12 cellular contexts compared by ENCODE assay signal in the genomic region with DNA sequence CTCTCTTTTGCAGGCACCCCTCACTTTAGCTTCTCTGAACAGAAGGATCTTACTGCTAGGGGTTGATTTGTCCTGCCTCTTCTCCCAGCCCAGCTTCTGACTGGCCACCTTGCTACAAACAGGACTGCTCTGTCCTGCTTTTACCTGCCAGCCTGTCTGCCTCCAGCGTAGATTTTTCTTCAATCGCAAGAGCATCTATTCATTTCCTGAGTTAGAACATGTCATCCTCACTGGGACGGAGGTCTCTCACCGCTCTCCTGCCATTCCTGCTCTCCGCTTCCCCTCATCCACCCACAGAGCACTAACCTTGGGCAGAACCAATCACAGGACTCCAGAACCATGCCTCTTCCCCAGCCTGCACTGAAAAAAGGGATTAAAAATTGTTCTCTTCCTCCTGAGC. TPM values are rescaled to one million over a fixed set of nuclear protein-coding genes. Genes with fewer than 3 reads are reported as not detected.
DNase-seq lines count a peak whose midpoint lies in the region; ATAC-seq, FAIRE-seq and TF ChIP-seq lines count a peak whose summit lies in the region.
"Had no signal": no experiment of that assay in that cellular context is flagged by ENCODE, and none has a peak within 500 bp of the region (broad histone marks: within the 10 kb centered on the region; RNA-seq: fewer than 3 reads in every experiment).

No MANE protein-coding gene starts in this region.

- peaks cover 15% of the 10 kb centered on the region; the same call in 1 of the 2 replicates for H3K27me3 ChIP-seq in HUES48 (ENCODE audit: control insufficient read depth, insufficient read depth, low read length)
- H3K27me3 ChIP-seq in body of pancreas = no peaks in the 10 kb centered on the region
- no peaks in the 10 kb centered on the region for H3K27me3 ChIP-seq in lower lobe of right lung (ENCODE audit: low read depth)
- H3K27me3 ChIP-seq in small intestine (ENCODE audit: control insufficient read depth in 2 of 2, insufficient read depth in 2 of 2, low read length in 2 of 2) = no peaks in the 10 kb centered on the region

- no peak overlapping the region for H3K4me3 ChIP-seq in HUES48 (ENCODE audit: low read depth, low read length)
- no peak overlapping the region for H3K4me3 ChIP-seq in body of pancreas
- peak overlapping the region; percentile 32 for H3K4me3 ChIP-seq in lower lobe of right lung
- H3K4me3 ChIP-seq in small intestine (ENCODE audit: low read depth in 1 of 2, low read length in 2 of 2) = peak overlapping the region in 1 of 2 donors; percentile 34

- H3K9ac ChIP-seq in HUES48 (ENCODE audit: low read depth, low read length) = peak overlapping the region; percentile 11; the same call in 1 of the 2 replicates

- intact Hi-C loops in body of pancreas (cut with DNase I) = no loop called here
- intact Hi-C loops in lower lobe of right lung (cut with DNase I) = loop anchor here (10.0 kb wide), 2 partner anchors 268 to 468 kb away; no protein-coding TSS in a partner anchor

- no peak for TF ChIP-seq POLR2A in body of pancreas (IDR thresholded peaks at IDR 0.05)

- whole genome bisulfite sequencing in body of pancreas, 2 donors = 48 to 57% methylated on average over 5 of the region's 5 CpGs
- 22 to 65% (median 27%) methylated on average over 5 of the region's 5 CpGs for WGBS in small intestine, 3 donors

- H3K9me3 ChIP-seq in HUES48 (ENCODE audit: control insufficient read depth, insufficient read depth, low read length) (no peaks in the 10 kb centered on the region), body of pancreas (no peaks in the 10 kb centered on the region), lower lobe of right lung (no peaks in the 10 kb centered on the region), small intestine (ENCODE audit: control insufficient read depth, low read depth) (no peaks in the 10 kb centered on the region)

- DNase-seq in body of pancreas (no peak), lower lobe of right lung (no peak), small intestine (no peak), UCSD-AML1 (lab: John Stamatoyannopoulos, UW; ENCODE audit: unreplicated experiment) (no peak), RPMI8226 (no peak)
- DNase-seq: activated CD4-positive, alpha-beta T cell treated with anti-CD3 and anti-CD28 coated beads for 1 hour; activated naive CD4-positive, alpha-beta T cell treated with anti-CD3 and anti-CD28 coated beads for 36 hours; effector memory CD4-positive, alpha-beta T cell; stimulated activated CD4-positive, alpha-beta T cell treated with anti-CD3 and anti-CD28 coated beads, Interleukin-2, amount 100 ng/mL, for 48 hours had no signal

- ATAC-seq in body of pancreas = no peak
- no peak for ATAC-seq in lower lobe of right lung
- ATAC-seq in HG02588 (IDR thresholded peaks at IDR 0.05; ENCODE audit: unreplicated experiment) = no peak
- ATAC-seq: Right ventricle myocardium inferior had no signal

- H3K36me3 ChIP-seq in HUES48 (ENCODE audit: control insufficient read depth, insufficient read depth, low read length) (no peaks in the 10 kb centered on the region), body of pancreas (replicated peaks in 1 of 2; ENCODE audit: insufficient read depth in 1 of 2, low read depth in 2 of 2) (no peaks in the 10 kb centered on the region), lower lobe of right lung (no peaks in the 10 kb centered on the region), small intestine (ENCODE audit: control insufficient read depth in 2 of 2, insufficient read depth in 2 of 2, low read length in 2 of 2) (no peaks in the 10 kb centered on the region)

- FAIRE-seq in small intestine (lab: Jason Lieb, UNC) = no peak

- H3K4me1 ChIP-seq in HUES48 (ENCODE audit: control insufficient read depth, insufficient read depth, low read length) (peaks cover 26% of the 10 kb centered on the region), body of pancreas (peaks cover 63% of the 10 kb centered on the region), lower lobe of right lung (peaks cover 32% of the 10 kb centered on the region), small intestine (ENCODE audit: control insufficient read depth in 2 of 2, insufficient read depth in 1 of 2, low read depth in 1 of 2, low read length in 1 of 2) (peaks cover 3 to 5% of the 10 kb centered on the region in 2 donors)

- H3K27ac ChIP-seq in HUES48 (ENCODE audit: low read depth, low read length) (no peak overlapping the region), body of pancreas (peak overlapping the region; percentile 87 to 94 (median 93)), lower lobe of right lung (peak overlapping the region; percentile 67), small intestine (ENCODE audit: low read depth in 1 of 2, low read length in 1 of 2) (peak overlapping the region; percentile 85 to 92)

- no peak for TF ChIP-seq CTCF in body of pancreas (IDR thresholded peaks at IDR 0.05)
- TF ChIP-seq CTCF in lower lobe of right lung (IDR thresholded peaks at IDR 0.05) = no peak

RNA-seq across cellular contexts. Expression of a gene that starts 3.5 kb away (rescaled TPM):
- 100 to 1,000 TPM; 116 to 138 TPM for total RNA-seq in body of pancreas
- 173 TPM for total RNA-seq in lower lobe of right lung
- 100 to 1,000 TPM; 216 to 240 (median 238) TPM for polyA plus RNA-seq in small intestine
